8 cellular contexts compared by ENCODE assay signal in genomic region chr14:49893309-49894213, GRCh38. TPM values are rescaled to one million over a fixed set of nuclear protein-coding genes. Genes with fewer than 3 reads are reported as not detected.
A peak's percentile ranks its signal among the peaks of the same experiment; 100 is the strongest.
DNase-seq lines count a peak whose midpoint lies in the region; ATAC-seq and TF ChIP-seq lines count a peak whose summit lies in the region.

No MANE protein-coding gene starts in this region.

- peaks cover 24% of the 10 kb centered on the region for H3K36me3 ChIP-seq in SK-N-MC (ENCODE audit: insufficient read depth, low read length)
- H3K36me3 ChIP-seq in skeletal muscle tissue (ENCODE audit: control insufficient read depth in 3 of 3, insufficient read depth in 3 of 3, low read length in 3 of 3), result peaks cover 2 to 12% (median 5%) of the 10 kb centered on the region in 3 donors

- H3K27ac ChIP-seq in SK-N-MC, result peak overlapping the region; percentile 93
- peak overlapping the region; percentile 99 for H3K27ac ChIP-seq in skeletal muscle tissue (ENCODE audit: low read depth, low read length)

- TF ChIP-seq CTCF in AG09319 (IDR thresholded peaks at IDR 0.05; ENCODE audit: low read depth, low read length), result no peak

- DNase-seq in AG09319 (ENCODE audit: extremely low read depth, low read depth), result peak; percentile 15
- DNase-seq in SK-N-MC (ENCODE audit: low read depth, low spot score), result no peak
- peak; percentile 51 for DNase-seq in activated naive CD8-positive, alpha-beta T cell treated with anti-CD3 and anti-CD28 coated beads, Interleukin-2, amount 50 U/mL, for 16 hours (ENCODE audit: low read depth, low spot score)
- DNase-seq in hepatic stellate cell (ENCODE audit: low spot score), result peak; percentile 65
- DNase-seq in midbrain (lab: John Stamatoyannopoulos, UW), result no peak

- peak; percentile 57 for ATAC-seq in GM19023 (IDR thresholded peaks at IDR 0.05; ENCODE audit: unreplicated experiment)
- ATAC-seq in HG03175 (IDR thresholded peaks at IDR 0.05; ENCODE audit: unreplicated experiment), result peak; percentile 50

- no peaks in the 10 kb centered on the region for H3K9me3 ChIP-seq in SK-N-MC (ENCODE audit: low read depth, low read length)
- no peaks in the 10 kb centered on the region for H3K9me3 ChIP-seq in skeletal muscle tissue (ENCODE audit: control insufficient read depth in 3 of 3, low read length in 3 of 3)

- H3K27me3 ChIP-seq in skeletal muscle tissue (ENCODE audit: control insufficient read depth in 3 of 3, insufficient read depth in 3 of 3, low read length in 3 of 3), result no peaks in the 10 kb centered on the region

- peaks cover 11 to 43% (median 20%) of the 10 kb centered on the region in 3 donors for H3K4me1 ChIP-seq in skeletal muscle tissue (ENCODE audit: control insufficient read depth in 3 of 3, insufficient read depth in 3 of 3, low read length in 3 of 3)

- H3K4me3 ChIP-seq in SK-N-MC, result peak overlapping the region; percentile 96
- peak overlapping the region; percentile 83 to 97 (median 92) for H3K4me3 ChIP-seq in skeletal muscle tissue (ENCODE audit: low read length in 3 of 3)

- H3K9ac ChIP-seq in SK-N-MC (ENCODE audit: insufficient read length) (peak overlapping the region; percentile 98), skeletal muscle tissue (ENCODE audit: low read depth in 1 of 3, low read length in 3 of 3) (peak overlapping the region; percentile 94 to 99 (median 95))

RNA-seq across cellular contexts. Expression of gene ARF6, which starts 0.7 kb away (rescaled TPM):
- 24.5 TPM for total RNA-seq in skeletal muscle tissue

RNA-seq across cellular contexts. Expression of gene NEMF, which starts 41.0 kb away (rescaled TPM):
- total RNA-seq in skeletal muscle tissue, result 46.4 TPM

Comparison
In these comparisons a context has a peak if more than half of its experiments do, and no peak if none do; other contexts are left out.
1. DNase-seq: peak in AG09319 (single experiment), activated naive CD8-positive, alpha-beta T cell treated with anti-CD3 and anti-CD28 coated beads, Interleukin-2, amount 50 U/mL, for 16 hours (single experiment) and hepatic stellate cell (single experiment); none in SK-N-MC (single experiment) and midbrain (single experiment).